15 cellular contexts compared by ENCODE assay signal in genomic region chr5:98468188-98468869, GRCh38.
A peak's percentile ranks its signal among the peaks of the same experiment; 100 is the strongest.
DNase-seq lines count a peak whose midpoint lies in the region; ATAC-seq and TF ChIP-seq lines count a peak whose summit lies in the region.
"Had no signal": no experiment of that assay in that cellular context is flagged by ENCODE, and none has a peak within 500 bp of the region (broad histone marks: within the 10 kb centered on the region; RNA-seq: fewer than 3 reads in every experiment).

No MANE protein-coding gene starts in this region.

- no peaks in the 10 kb centered on the region for H3K9me2 ChIP-seq in PC-3 (replicated peaks; ENCODE audit: low read length)

- H3K27ac ChIP-seq in BLaER1 (no peak overlapping the region), PC-3 (ENCODE audit: low read length) (peak overlapping the region; percentile 49), thyroid gland (no peak overlapping the region)
- H3K27ac ChIP-seq: uterus had no signal

- H3K4me1 ChIP-seq in BLaER1 (peaks cover 45% of the 10 kb centered on the region), PC-3 (ENCODE audit: insufficient read depth, low read length) (peaks cover 20% of the 10 kb centered on the region), thyroid gland (no peaks in the 10 kb centered on the region)
- H3K4me1 ChIP-seq: Caco-2, uterus had no signal

- DNase-seq in PC-3 (peak; percentile 90), dedifferentiated amniotic fluid mesenchymal stem cell (ENCODE audit: extremely low spot score) (peak; percentile 80), neural crest cell (ENCODE audit: low read depth, low spot score) (no peak), ureter (ENCODE audit: low spot score) (no peak), thyroid gland (no peak), head of caudate nucleus (no peak)
- DNase-seq: activated CD4-positive, alpha-beta T cell treated with anti-CD3 and anti-CD28 coated beads, Interleukin-2, amount 50 U/mL, for 48 hours; activated naive CD4-positive, alpha-beta T cell treated with anti-CD3 and anti-CD28 coated beads, Interleukin-2, amount 50 U/mL, for 16 hours; Caco-2; NCI-H1092; NCI-H748 treated with DMSO at 0.1 percent for 48 hours; stimulated activated CD4-positive, alpha-beta T cell treated with anti-CD3 and anti-CD28 coated beads, Interleukin-12 subunit alpha, Interleukin-12 subunit beta, amount 100 ng/mL, for 4 hours; uterus had no signal

- no peaks in the 10 kb centered on the region for H3K79me2 ChIP-seq in PC-3 (ENCODE audit: low read length)

- ATAC-seq in PC-3 (peak; percentile 96), GM21576 (IDR thresholded peaks at IDR 0.05; ENCODE audit: unreplicated experiment) (no peak)

- intact Hi-C loops in PC-3 (cut with micrococcal nuclease) (loop anchor here (1.0 to 5.0 kb wide), 2 partner anchors 89 to 287 kb away; no protein-coding TSS in a partner anchor), thyroid gland (cut with DNase I) (no loop called here), head of caudate nucleus (cut with DNase I) (no loop called here)

- H3K27me3 ChIP-seq in BLaER1 (no peaks in the 10 kb centered on the region), PC-3 (ENCODE audit: low read length) (no peaks in the 10 kb centered on the region), thyroid gland (no peaks in the 10 kb centered on the region)
- H3K27me3 ChIP-seq: uterus had no signal

- no peak overlapping the region for H3K4me3 Mint-ChIP-seq in neural crest cell

- 73% methylated on average over 4 of the region's 4 CpGs for WGBS in thyroid gland, 2 donors

- TF ChIP-seq CTCF in PC-3 (conservative IDR thresholded peaks at IDR 0.05; ENCODE audit: low read depth, low read length) (no peak), neural crest cell (conservative IDR thresholded peaks at IDR 0.05) (no peak), thyroid gland (IDR thresholded peaks at IDR 0.05) (no peak)

- peaks cover 23% of the 10 kb centered on the region for H3K9me3 Mint-ChIP-seq in neural crest cell

- H3K4me3 ChIP-seq in BLaER1 (no peak overlapping the region), PC-3 (ENCODE audit: low read length) (no peak overlapping the region), thyroid gland (replicated peaks in 1 of 3) (no peak overlapping the region)
- H3K4me3 ChIP-seq: uterus had no signal

- H3K36me3 ChIP-seq in BLaER1 = no peaks in the 10 kb centered on the region
- H3K36me3 ChIP-seq in PC-3 (ENCODE audit: low read depth, low read length) = no peaks in the 10 kb centered on the region
- H3K36me3 ChIP-seq in thyroid gland = no peaks in the 10 kb centered on the region
- H3K36me3 ChIP-seq: uterus had no signal

- H3F3A ChIP-seq in PC-3 (ENCODE audit: low read length, unreplicated experiment) = peaks cover 11% of the 10 kb centered on the region

- POLR2A ChIA-PET in PC-3 (lab: Charles Lee; ENCODE audit: unreplicated experiment) = no interaction called here

- no peak overlapping the region for H3K9ac ChIP-seq in BLaER1
- H3K9ac ChIP-seq in PC-3 (ENCODE audit: low read length) = no peak overlapping the region

- no peaks in the 10 kb centered on the region for H4K20me1 ChIP-seq in BLaER1
- H4K20me1 ChIP-seq in PC-3 (ENCODE audit: low read length) = no peaks in the 10 kb centered on the region

- no TSS peak for BruUV-seq in PC-3 (replicated peaks; lab: Mats Ljungman, UMichigan)

- H3K27me3 Mint-ChIP-seq in neural crest cell (ENCODE audit: low read depth) = no peaks in the 10 kb centered on the region

- peak overlapping the region; percentile 67 for H3K27ac Mint-ChIP-seq in neural crest cell (ENCODE audit: unreplicated experiment)

- peak overlapping the region; percentile 11 for H3K4me2 ChIP-seq in BLaER1
- H3K4me2 ChIP-seq in PC-3 (ENCODE audit: low read length) = peak overlapping the region; percentile 27

- no peak overlapping the region for H2AFZ ChIP-seq in PC-3 (ENCODE audit: low read length)

- TF ChIP-seq POLR2A in thyroid gland (IDR thresholded peaks at IDR 0.05) = no peak

- H3K36me3 Mint-ChIP-seq in neural crest cell (ENCODE audit: low read depth) = peaks cover 12% of the 10 kb centered on the region

- CTCF ChIA-PET in PC-3 (lab: Charles Lee) = no interaction called here

- H3K9me3 ChIP-seq in BLaER1 (peaks cover 6% of the 10 kb centered on the region), PC-3 (ENCODE audit: low read length) (no peaks in the 10 kb centered on the region), thyroid gland (no peaks in the 10 kb centered on the region)
- H3K9me3 ChIP-seq: Caco-2, uterus had no signal

- peaks cover 3% of the 10 kb centered on the region for H3K4me1 Mint-ChIP-seq in neural crest cell

Comparison
In these comparisons a context has a peak if more than half of its experiments do, and no peak if none do; other contexts are left out.
1. DNase-seq: peak in PC-3 (single experiment) and dedifferentiated amniotic fluid mesenchymal stem cell (single experiment); none in neural crest cell (single experiment), ureter (single experiment), thyroid gland (0 of 2) and head of caudate nucleus (0 of 42).